Comparison of ENCODE assay signal across 28 cellular contexts in the genomic region with DNA sequence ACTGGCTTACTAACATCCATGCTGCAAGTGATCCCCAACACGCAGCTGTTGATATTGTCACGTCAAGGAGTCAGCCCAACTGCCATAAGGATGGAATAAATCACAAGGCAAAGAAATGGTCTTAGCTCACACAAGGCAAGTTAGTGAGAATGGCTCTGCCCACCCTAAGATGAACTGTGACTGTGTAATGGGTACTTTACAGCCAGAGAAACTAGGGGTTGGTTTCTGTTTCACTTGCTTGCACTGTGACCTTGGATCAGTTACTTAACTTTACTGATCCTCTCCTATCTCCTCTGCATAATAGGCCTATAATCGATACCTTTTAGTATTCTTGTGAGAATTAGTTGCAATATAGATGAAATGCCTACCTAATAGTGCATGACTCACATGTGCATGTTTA. TPM values are rescaled to one million over a fixed set of nuclear protein-coding genes. Genes with fewer than 3 reads are reported as not detected.
"Had no signal": no experiment of that assay in that cellular context is flagged by ENCODE, and none has a peak within 500 bp of the region (broad histone marks: within the 10 kb centered on the region; RNA-seq: fewer than 3 reads in every experiment).

No MANE protein-coding gene starts in this region.

- H3K4me2 ChIP-seq: neural progenitor cell had no signal

- ATAC-seq: heart right ventricle; left cardiac atrium; left lung; mucosa of descending colon; natural killer cell treated with Interleukin-12 subunit alpha and Interleukin-12 subunit beta and Interleukin-15 and Interleukin-18, amount 100 ng/mL, for 72 hours; right lobe of liver; stimulated activated memory B cell treated with anti-CD40 and anti-IgM and Interleukin-4, amounts not matched to agents 10 μg/mL and 1 μg/mL and 100 μg/mL, for 72 hours; stimulated activated naive CD8-positive, alpha-beta T cell treated with anti-CD3 and anti-CD28 coated beads, Interleukin-15, Interleukin-2, amounts not matched to agents 100 U/mL and 50 U/mL, for 24 hours had no signal

- H3K36me3 ChIP-seq: neural progenitor cell, right lobe of liver, thoracic aorta had no signal

- H3K4me3 Mint-ChIP-seq: endodermal cell; mesothelial cell of epicardium; naive B cell; natural killer cell treated with Interleukin-12 subunit alpha and Interleukin-12 subunit beta and Interleukin-15 and Interleukin-18, amount 100 ng/mL, for 72 hours; neural progenitor cell; stimulated activated memory B cell treated with anti-CD40 and anti-IgM and Interleukin-4, amounts not matched to agents 10 μg/mL and 1 μg/mL and 100 μg/mL, for 72 hours had no signal

- H3K27me3 ChIP-seq: neural progenitor cell, right lobe of liver, tibial nerve, upper lobe of left lung, vagina had no signal

- H3K27ac ChIP-seq: esophagus muscularis mucosa, heart right ventricle, left lung, neural progenitor cell, parathyroid adenoma, right lobe of liver, thoracic aorta, tibial nerve, upper lobe of left lung, vagina had no signal

- H3K9me3 ChIP-seq: esophagus muscularis mucosa, heart right ventricle, left lung, mucosa of descending colon, right lobe of liver, thoracic aorta, tibial nerve, upper lobe of left lung, vagina had no signal

- H3K36me3 Mint-ChIP-seq: mesothelial cell of epicardium; naive B cell; natural killer cell treated with Interleukin-12 subunit alpha and Interleukin-12 subunit beta and Interleukin-15 and Interleukin-18, amount 100 ng/mL, for 72 hours; neural progenitor cell; stimulated activated memory B cell treated with anti-CD40 and anti-IgM and Interleukin-4, amounts not matched to agents 10 μg/mL and 1 μg/mL and 100 μg/mL, for 72 hours had no signal

- H3K9ac ChIP-seq: neural progenitor cell, parathyroid adenoma had no signal

- H3K27me3 Mint-ChIP-seq: progenitor cell of endocrine pancreas had no signal

- H3K27ac Mint-ChIP-seq: endodermal cell; mesothelial cell of epicardium; naive B cell; natural killer cell treated with Interleukin-12 subunit alpha and Interleukin-12 subunit beta and Interleukin-15 and Interleukin-18, amount 100 ng/mL, for 72 hours; neural progenitor cell; progenitor cell of endocrine pancreas; stimulated activated memory B cell treated with anti-CD40 and anti-IgM and Interleukin-4, amounts not matched to agents 10 μg/mL and 1 μg/mL and 100 μg/mL, for 72 hours had no signal

- H3K4me1 Mint-ChIP-seq: endodermal cell; mesothelial cell of epicardium; naive B cell; neural progenitor cell; stimulated activated memory B cell treated with anti-CD40 and anti-IgM and Interleukin-4, amounts not matched to agents 10 μg/mL and 1 μg/mL and 100 μg/mL, for 72 hours had no signal

- H3K4me3 ChIP-seq: esophagus muscularis mucosa, heart right ventricle, left lung, mucosa of descending colon, neural progenitor cell, right lobe of liver, thoracic aorta, tibial nerve, upper lobe of left lung, vagina had no signal

- DNase-seq: effector CD8-positive, alpha-beta T cell; endodermal cell; foreskin melanocyte; glutamatergic neuron; heart right ventricle; hippocampal formation; left cardiac atrium; left lung; mesenchymal stem cell; mucosa of descending colon; naive B cell; right lobe of liver; stimulated activated CD4-positive, alpha-beta T cell treated with anti-CD3 and anti-CD28 coated beads, Interleukin-2, amount 100 ng/mL, for 24 hours; stimulated activated CD4-positive, alpha-beta T cell treated with anti-CD3 and anti-CD28 coated beads, Interleukin-4, amount 100 ng/mL, for 4 hours; stimulated activated naive CD8-positive, alpha-beta T cell treated with anti-CD3 and anti-CD28 coated beads, Interleukin-15, Interleukin-2, amounts not matched to agents 100 U/mL and 50 U/mL, for 24 hours; upper lobe of left lung had no signal

- H3K9me3 Mint-ChIP-seq: endodermal cell; mesothelial cell of epicardium; naive B cell; natural killer cell treated with Interleukin-12 subunit alpha and Interleukin-12 subunit beta and Interleukin-15 and Interleukin-18, amount 100 ng/mL, for 72 hours; neural progenitor cell; stimulated activated memory B cell treated with anti-CD40 and anti-IgM and Interleukin-4, amounts not matched to agents 10 μg/mL and 1 μg/mL and 100 μg/mL, for 72 hours had no signal

- H3K79me2 ChIP-seq: parathyroid adenoma had no signal

- H2AFZ ChIP-seq: neural progenitor cell, parathyroid adenoma had no signal

- H3K4me1 ChIP-seq: esophagus muscularis mucosa, left lung, neural progenitor cell, parathyroid adenoma, right lobe of liver, tibial nerve, upper lobe of left lung, vagina had no signal

- FAIRE-seq: colon, islet of Langerhans had no signal

RNA-seq across cellular contexts. Expression of a gene that starts 52.2 kb away (rescaled TPM):
- total RNA-seq: natural killer cell treated with Interleukin-12 subunit alpha and Interleukin-12 subunit beta and Interleukin-15 and Interleukin-18, amount 100 ng/mL, for 72 hours had no signal
